7 cellular contexts compared by ENCODE assay signal in the genomic region with DNA sequence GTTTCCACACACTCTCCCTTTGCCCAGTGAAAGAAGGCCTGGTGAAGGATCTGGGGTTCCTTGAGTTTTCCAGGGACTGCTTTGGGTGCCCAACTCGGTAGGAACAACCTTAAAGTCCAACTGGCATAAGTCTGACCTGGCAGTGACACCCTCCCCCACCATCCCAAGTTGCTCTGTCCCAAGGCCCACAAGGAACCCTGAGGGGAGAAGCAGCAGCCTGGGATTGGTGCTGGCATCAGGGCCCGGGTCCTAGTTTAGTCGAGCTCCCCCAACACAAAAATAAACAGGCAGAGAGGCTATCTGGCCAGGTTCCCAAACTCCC. TPM values are rescaled to one million over a fixed set of nuclear protein-coding genes. Genes with fewer than 3 reads are reported as not detected.
DNase-seq lines count a peak whose midpoint lies in the region; ATAC-seq and TF ChIP-seq lines count a peak whose summit lies in the region.

No MANE protein-coding gene starts in this region.

- DNase-seq in HFF-Myc (ENCODE audit: extremely low read depth, low read depth) (no peak), iPS DF 6.9 (ENCODE audit: low read depth, low spot score) (no peak)
- DNase-seq in activated CD4-positive, alpha-beta memory T cell treated with anti-CD3 and anti-CD28 coated beads, Interleukin-2, amount 10 ng/mL, durations not matched to agents 7 days and 5 days: no peak
- no peak for DNase-seq in stimulated activated CD4-positive, alpha-beta T cell treated with anti-CD3 and anti-CD28 coated beads, Interleukin-12 subunit alpha, Interleukin-12 subunit beta, amount 100 ng/mL, for 4 hours

- CTCF ChIA-PET in activated CD4-positive, alpha-beta memory T cell treated with anti-CD3 and anti-CD28 coated beads, Interleukin-2, amount 10 ng/mL, durations not matched to agents 7 days and 5 days (lab: Charles Lee): interaction anchor here (0.6 to 2.8 kb wide), 10 partner anchors 11 to 287 kb away, joined by 3 to 10 read pairs (median 4); a partner anchor contains a TSS

- no peaks in the 10 kb centered on the region for H3K27me3 ChIP-seq in iPS DF 6.9 (ENCODE audit: control insufficient read depth, insufficient read depth, low read length)

- H3K4me3 ChIP-seq in HFF-Myc (replicated peaks; ENCODE audit: low read depth, low read length) (peak overlapping the region; percentile 92), iPS DF 6.9 (ENCODE audit: low read length) (peak overlapping the region; percentile 98; the same call in 1 of the 2 replicates)

- no peak for ATAC-seq in stimulated activated memory B cell treated with anti-CD40 and anti-IgM and Interleukin-4, amounts not matched to agents 10 μg/mL and 1 μg/mL and 100 μg/mL, for 72 hours
- ATAC-seq in GM18870 (IDR thresholded peaks at IDR 0.05; ENCODE audit: unreplicated experiment): no peak
- no peak for ATAC-seq in HG03378 (IDR thresholded peaks at IDR 0.05; ENCODE audit: unreplicated experiment)

- no peak for TF ChIP-seq CTCF in HFF-Myc (IDR thresholded peaks at IDR 0.05; ENCODE audit: low read depth, low read length, missing control alignments)

- no peaks in the 10 kb centered on the region for H3K9me3 Mint-ChIP-seq in activated CD4-positive, alpha-beta memory T cell treated with anti-CD3 and anti-CD28 coated beads, Interleukin-2, amount 10 ng/mL, durations not matched to agents 7 days and 5 days
- H3K9me3 Mint-ChIP-seq in stimulated activated memory B cell treated with anti-CD40 and anti-IgM and Interleukin-4, amounts not matched to agents 10 μg/mL and 1 μg/mL and 100 μg/mL, for 72 hours: no peaks in the 10 kb centered on the region

- peaks cover 8% of the 10 kb centered on the region for H3K36me3 ChIP-seq in iPS DF 6.9 (ENCODE audit: control insufficient read depth, insufficient read depth, low read length)

- H3K27me3 Mint-ChIP-seq in activated CD4-positive, alpha-beta memory T cell treated with anti-CD3 and anti-CD28 coated beads, Interleukin-2, amount 10 ng/mL, durations not matched to agents 7 days and 5 days: no peaks in the 10 kb centered on the region
- no peaks in the 10 kb centered on the region for H3K27me3 Mint-ChIP-seq in stimulated activated memory B cell treated with anti-CD40 and anti-IgM and Interleukin-4, amounts not matched to agents 10 μg/mL and 1 μg/mL and 100 μg/mL, for 72 hours

- H3K4me1 Mint-ChIP-seq in activated CD4-positive, alpha-beta memory T cell treated with anti-CD3 and anti-CD28 coated beads, Interleukin-2, amount 10 ng/mL, durations not matched to agents 7 days and 5 days: peaks cover 57% of the 10 kb centered on the region
- H3K4me1 Mint-ChIP-seq in stimulated activated memory B cell treated with anti-CD40 and anti-IgM and Interleukin-4, amounts not matched to agents 10 μg/mL and 1 μg/mL and 100 μg/mL, for 72 hours: peaks cover 68% of the 10 kb centered on the region

- peak overlapping the region; percentile 95 for H3K4me3 Mint-ChIP-seq in activated CD4-positive, alpha-beta memory T cell treated with anti-CD3 and anti-CD28 coated beads, Interleukin-2, amount 10 ng/mL, durations not matched to agents 7 days and 5 days
- H3K4me3 Mint-ChIP-seq in stimulated activated memory B cell treated with anti-CD40 and anti-IgM and Interleukin-4, amounts not matched to agents 10 μg/mL and 1 μg/mL and 100 μg/mL, for 72 hours: peak overlapping the region; percentile 86

- POLR2A ChIA-PET in activated CD4-positive, alpha-beta memory T cell treated with anti-CD3 and anti-CD28 coated beads, Interleukin-2, amount 10 ng/mL, durations not matched to agents 7 days and 5 days (lab: Charles Lee): interaction anchor here (1.2 to 4.2 kb wide), 6 partner anchors 10 to 206 kb away, joined by 3 to 38 read pairs (median 10); a partner anchor contains a TSS

- H3K27ac ChIP-seq in iPS DF 6.9 (ENCODE audit: low read length): no peak overlapping the region

- H3K27ac Mint-ChIP-seq in activated CD4-positive, alpha-beta memory T cell treated with anti-CD3 and anti-CD28 coated beads, Interleukin-2, amount 10 ng/mL, durations not matched to agents 7 days and 5 days: peak overlapping the region; percentile 87
- peak overlapping the region; percentile 83 for H3K27ac Mint-ChIP-seq in stimulated activated memory B cell treated with anti-CD40 and anti-IgM and Interleukin-4, amounts not matched to agents 10 μg/mL and 1 μg/mL and 100 μg/mL, for 72 hours

- H3K36me3 Mint-ChIP-seq in activated CD4-positive, alpha-beta memory T cell treated with anti-CD3 and anti-CD28 coated beads, Interleukin-2, amount 10 ng/mL, durations not matched to agents 7 days and 5 days (ENCODE audit: low read depth): peaks cover 41% of the 10 kb centered on the region
- peaks cover 21% of the 10 kb centered on the region for H3K36me3 Mint-ChIP-seq in stimulated activated memory B cell treated with anti-CD40 and anti-IgM and Interleukin-4, amounts not matched to agents 10 μg/mL and 1 μg/mL and 100 μg/mL, for 72 hours

- peaks cover 6% of the 10 kb centered on the region for H3K4me1 ChIP-seq in iPS DF 6.9 (ENCODE audit: control insufficient read depth, insufficient read depth, low read length)

- H3K9me3 ChIP-seq in iPS DF 6.9 (ENCODE audit: control insufficient read depth, insufficient read depth, low read length): no peaks in the 10 kb centered on the region

- no CpG with 5 or more reads among the region's 3 CpGs for WGBS in iPS DF 6.9 (ENCODE audit: insufficient coverage, insufficient read length)

RNA-seq across cellular contexts. Expression of a gene that starts 1.6 kb away (rescaled TPM):
- 10 to 100 TPM; 82.3 to 87.8 TPM for total RNA-seq in activated CD4-positive, alpha-beta memory T cell treated with anti-CD3 and anti-CD28 coated beads, Interleukin-2, amount 10 ng/mL, durations not matched to agents 7 days and 5 days

RNA-seq across cellular contexts. Expression of a gene that starts 10.8 kb away (rescaled TPM):
- 10 to 100 TPM; 14.8 to 15.8 TPM for total RNA-seq in activated CD4-positive, alpha-beta memory T cell treated with anti-CD3 and anti-CD28 coated beads, Interleukin-2, amount 10 ng/mL, durations not matched to agents 7 days and 5 days

RNA-seq across cellular contexts. Expression of a gene that starts 35.6 kb away (rescaled TPM):
- under 1 TPM; 0.08 to 0.20 TPM for total RNA-seq in activated CD4-positive, alpha-beta memory T cell treated with anti-CD3 and anti-CD28 coated beads, Interleukin-2, amount 10 ng/mL, durations not matched to agents 7 days and 5 days

RNA-seq across cellular contexts. Expression of a gene that starts 40.4 kb away (rescaled TPM):
- 10 to 100 TPM; 65.9 to 70.2 TPM for total RNA-seq in activated CD4-positive, alpha-beta memory T cell treated with anti-CD3 and anti-CD28 coated beads, Interleukin-2, amount 10 ng/mL, durations not matched to agents 7 days and 5 days

RNA-seq across cellular contexts. Expression of a gene that starts 51.6 kb away (rescaled TPM):
- 10 to 100 TPM; 82.8 to 85.3 TPM for total RNA-seq in activated CD4-positive, alpha-beta memory T cell treated with anti-CD3 and anti-CD28 coated beads, Interleukin-2, amount 10 ng/mL, durations not matched to agents 7 days and 5 days
